In genomic region chr6:161407581-161407980, GRCh38 we compare ENCODE assay signal across 15 cellular contexts.
DNase-seq lines count a peak whose midpoint lies in the region; ATAC-seq, FAIRE-seq and TF ChIP-seq lines count a peak whose summit lies in the region.
"Had no signal": no experiment of that assay in that cellular context is flagged by ENCODE, and none has a peak within 500 bp of the region (broad histone marks: within the 10 kb centered on the region; RNA-seq: fewer than 3 reads in every experiment).

No MANE protein-coding gene starts in this region.

- no peak for TF ChIP-seq RAD21 in GM12878 (IDR thresholded peaks at IDR 0.05; ENCODE audit: insufficient read depth, low read depth, low read length)

- TF ChIP-seq EP300 in GM12878 (IDR thresholded peaks at IDR 0.05; ENCODE audit: borderline replicate concordance in 1 of 2, control insufficient read depth in 1 of 2, low read depth in 2 of 2, low read length in 2 of 2) = no peak

- H3K4me1 Mint-ChIP-seq in nephron progenitor cell (peaks cover 28% of the 10 kb centered on the region), HFFc6 (ENCODE audit: low read depth) (peaks cover 5% of the 10 kb centered on the region; the same call in 1 of the 2 replicates)
- H3K4me1 Mint-ChIP-seq: activated B cell treated with CpG ODN at 0.5 μM for 24 hours had no signal

- in situ Hi-C loops in GM12878 (cut with MboI) = no loop called here

- no peak for FAIRE-seq in GM12878 (lab: Jason Lieb, UNC)
- FAIRE-seq: GM19239 had no signal

- no peaks in the 10 kb centered on the region for H4K20me1 ChIP-seq in GM12878 (ENCODE audit: control insufficient read depth, insufficient read depth)

- H3K27me3 Mint-ChIP-seq in nephron progenitor cell (ENCODE audit: low read depth, poor library complexity) (peaks cover 7% of the 10 kb centered on the region), HFFc6 (ENCODE audit: insufficient read depth) (peaks cover 3% of the 10 kb centered on the region)
- H3K27me3 Mint-ChIP-seq: activated B cell treated with CpG ODN at 0.5 μM for 24 hours had no signal

- H3K27ac Mint-ChIP-seq in nephron progenitor cell = peak overlapping the region; percentile 36
- no peak overlapping the region for H3K27ac Mint-ChIP-seq in HFFc6
- H3K27ac Mint-ChIP-seq: activated B cell treated with CpG ODN at 0.5 μM for 24 hours had no signal

- H3K79me2 ChIP-seq in GM12878 (ENCODE audit: control insufficient read depth, insufficient read depth, low read length) = no peaks in the 10 kb centered on the region

- H3K36me3 ChIP-seq in GM12878 (ENCODE audit: control insufficient read depth in 2 of 2, insufficient read depth in 2 of 2, low read length in 1 of 2) = no peaks in the 10 kb centered on the region
- no peaks in the 10 kb centered on the region for H3K36me3 ChIP-seq in left ventricle myocardium inferior
- H3K36me3 ChIP-seq: lower lobe of right lung had no signal

- H2AFZ ChIP-seq in GM12878 (ENCODE audit: control insufficient read depth, low read depth, low read length) = peak overlapping the region; percentile 5; the same call in 1 of the 2 replicates

- H3K9me3 Mint-ChIP-seq in nephron progenitor cell (peaks cover 23% of the 10 kb centered on the region), HFFc6 (no peaks in the 10 kb centered on the region)
- H3K9me3 Mint-ChIP-seq: activated B cell treated with CpG ODN at 0.5 μM for 24 hours had no signal

- intact Hi-C loops in GM12878 (cut with micrococcal nuclease; ENCODE audit: unreplicated experiment) (no loop called here), left ventricle myocardium inferior (cut with micrococcal nuclease) (no loop called here)

- peaks cover 8% of the 10 kb centered on the region for H3K36me3 Mint-ChIP-seq in nephron progenitor cell (ENCODE audit: low read depth)
- no peaks in the 10 kb centered on the region for H3K36me3 Mint-ChIP-seq in HFFc6 (ENCODE audit: low read depth)

- POLR2A ChIA-PET in GM12878 (lab: Charles Lee) = interaction anchor here (0.6 kb wide), 1 partner anchor 488 kb away, joined by 4 read pairs; no protein-coding TSS in a partner anchor

- no peaks in the 10 kb centered on the region for H3K27me3 ChIP-seq in GM12878 (replicated peaks in 1 of 2; ENCODE audit: control insufficient read depth in 2 of 2, insufficient read depth in 2 of 2, low read length in 1 of 2)
- H3K27me3 ChIP-seq in left ventricle myocardium inferior (ENCODE audit: low read depth) = no peaks in the 10 kb centered on the region

- no peak overlapping the region for H3K4me3 Mint-ChIP-seq in nephron progenitor cell
- no peak overlapping the region for H3K4me3 Mint-ChIP-seq in HFFc6
- H3K4me3 Mint-ChIP-seq: activated B cell treated with CpG ODN at 0.5 μM for 24 hours had no signal

- peak; percentile 52 for ATAC-seq in GM18511 (IDR thresholded peaks at IDR 0.05; ENCODE audit: unreplicated experiment)
- no peak for ATAC-seq in GM12878
- ATAC-seq: lower lobe of right lung, sciatic nerve had no signal

- TF ChIP-seq POLR2A in GM12878 (IDR thresholded peaks at IDR 0.05; ENCODE audit: low read depth, low read length) = no peak

- no peak overlapping the region for H3K27ac ChIP-seq in GM12878 (ENCODE audit: control insufficient read depth, insufficient read depth)
- H3K27ac ChIP-seq in left ventricle myocardium inferior (replicated peaks) = no peak overlapping the region
- H3K27ac ChIP-seq: lower lobe of right lung had no signal

- H3K4me3 ChIP-seq in GM12878 (no peak overlapping the region), left ventricle myocardium inferior (no peak overlapping the region)
- H3K4me3 ChIP-seq: lower lobe of right lung had no signal

- H3K9me3 ChIP-seq in GM12878 (replicated peaks; ENCODE audit: control insufficient read depth, insufficient read depth, low read length) (no peaks in the 10 kb centered on the region; the same call in 2 of the 3 replicates), left ventricle myocardium inferior (replicated peaks) (peaks cover 16% of the 10 kb centered on the region)

- RAD21 ChIA-PET in GM12878 (lab: Charles Lee; ENCODE audit: unreplicated experiment) = no interaction called here

- H3K4me2 ChIP-seq in GM12878 (ENCODE audit: control insufficient read depth, insufficient read depth) = no peak overlapping the region

- BruUV-seq in GM12878 (replicated peaks; lab: Mats Ljungman, UMichigan) = no TSS peak

- 16% methylated on average over 4 of the region's 4 CpGs for WGBS in GM12878 (ENCODE audit: insufficient coverage, insufficient replicate concordance, low lambda C conversion rate, missing lambda C conversion rate)

- SMC1A ChIA-PET in GM12878 (lab: Charles Lee; ENCODE audit: uncharacterized antibody, unreplicated experiment) = interaction anchor here (0.8 kb wide), 1 partner anchor 11 kb away, joined by 3 read pairs; no protein-coding TSS in a partner anchor

- H3K4me1 ChIP-seq in GM12878 (ENCODE audit: control insufficient read depth, insufficient read depth, low read length) (no peaks in the 10 kb centered on the region), left ventricle myocardium inferior (peaks cover 6% of the 10 kb centered on the region)
- H3K4me1 ChIP-seq: lower lobe of right lung had no signal

- H3K9ac ChIP-seq in GM12878 (ENCODE audit: control insufficient read depth, insufficient read depth, low read length) = no peak overlapping the region

- CTCF ChIA-PET in GM12878 (lab: Yijun Ruan, JAX) = interaction anchor here (1.6 kb wide), 1 partner anchor 11 kb away, joined by 12 read pairs; no protein-coding TSS in a partner anchor

- peak; percentile 91 for DNase-seq in M059J (ENCODE audit: low read depth)
- DNase-seq in GM12878 (ENCODE audit: low read depth, low spot score) = peak; percentile 23
- DNase-seq in nephron progenitor cell = no peak
- DNase-seq in HFFc6 = no peak
- no peak for DNase-seq in 8988T
- no peak for DNase-seq in left ventricle myocardium inferior
- DNase-seq in DMS153 (lab: John Stamatoyannopoulos, UW) = no peak
- DNase-seq: activated B cell treated with CpG ODN at 0.5 μM for 24 hours, activated gamma-delta T cell treated with Interleukin-2 at 50 U/mL for 16 hours, KG1, lower lobe of right lung, NCI-H748 treated with DMSO at 0.1 percent for 48 hours had no signal

- TF ChIP-seq CTCF in GM12878 (IDR thresholded peaks at IDR 0.05 in 2 of 3, conservative IDR thresholded peaks at IDR 0.05 in 1 of 3; ENCODE audit: control insufficient read depth in 2 of 3, extremely low read depth in 1 of 3, insufficient read depth in 1 of 3, low read depth in 3 of 3, low read length in 3 of 3) (no peak), nephron progenitor cell (IDR thresholded peaks at IDR 0.05) (no peak), HFFc6 (IDR thresholded peaks at IDR 0.05) (no peak), left ventricle myocardium inferior (IDR thresholded peaks at IDR 0.05; ENCODE audit: borderline replicate concordance) (no peak)

TF ChIP-seq in GM12878, 131 proteins besides CTCF, POLR2A, EP300 and RAD21:
- TF ChIP-seq RUNX3 (IDR thresholded peaks at IDR 0.05; ENCODE audit: low read length) = peak; percentile 53; the same call in 1 of the 2 replicates
- TF ChIP-seq RAD51 (IDR thresholded peaks at IDR 0.05) = no peak
- no peak for TF ChIP-seq POLR2AphosphoS5 (IDR thresholded peaks at IDR 0.05; ENCODE audit: low read length)
- TF ChIP-seq TCF7 (IDR thresholded peaks at IDR 0.05; ENCODE audit: borderline replicate concordance) = no peak
- no peak for TF ChIP-seq ASH2L (IDR thresholded peaks at IDR 0.05; ENCODE audit: borderline replicate concordance, low read depth)
- TF ChIP-seq BACH1 (IDR thresholded peaks at IDR 0.05; ENCODE audit: borderline replicate concordance) = no peak
- TF ChIP-seq NR2F1 (conservative IDR thresholded peaks at IDR 0.05) = peak; percentile 56; the same call in 1 of the 2 replicates
- peak; percentile 41; the same call in 1 of the 2 replicates for TF ChIP-seq YY1 (IDR thresholded peaks at IDR 0.05; ENCODE audit: low read depth, low read length)
- TF ChIP-seq CEBPB (IDR thresholded peaks at IDR 0.05; ENCODE audit: borderline replicate concordance in 1 of 2, low read depth in 2 of 2, low read length in 2 of 2) = no peak
- TF ChIP-seq ZBTB33 (IDR thresholded peaks at IDR 0.05) = no peak

Comparison
In these comparisons a context has a peak if more than half of its experiments do, and no peak if none do; other contexts are left out.
1. DNase-seq: peak in M059J (single experiment) and GM12878 (single experiment); none in nephron progenitor cell (single experiment), HFFc6 (single experiment), 8988T (single experiment), left ventricle myocardium inferior (single experiment) and DMS153 (single experiment).